In genomic region chr12:117692512-117692911, GRCh38 we compare ENCODE assay signal across 2 cellular contexts.
TF ChIP-seq lines count a peak whose summit lies in the region.

No MANE protein-coding gene starts in this region.

TF ChIP-seq in SK-N-SH treated with all-trans-retinoic acid at 6 μM for 48 hours, 23 proteins besides CTCF, POLR2A, EP300 and RAD21:
- TF ChIP-seq PATZ1 (CRISPR knock-in tag; IDR thresholded peaks at IDR 0.05; ENCODE audit: borderline replicate concordance) (no peak), ZNF8 (CRISPR knock-in tag; IDR thresholded peaks at IDR 0.05) (peak; percentile 87)

TF ChIP-seq in SK-N-SH, 30 proteins besides CTCF, POLR2A, EP300 and RAD21 (continued from another document):
- TF ChIP-seq USF1 (IDR thresholded peaks at IDR 0.05; ENCODE audit: borderline replicate concordance, low read depth), result no peak
- TF ChIP-seq RFX5 (IDR thresholded peaks at IDR 0.05; ENCODE audit: low read length), result no peak
- no peak for TF ChIP-seq REST (IDR thresholded peaks at IDR 0.05; ENCODE audit: low read depth, low read length)
- TF ChIP-seq SIN3A (IDR thresholded peaks at IDR 0.05; ENCODE audit: borderline replicate concordance, low read depth, low read length), result no peak
- TF ChIP-seq NRF1 (IDR thresholded peaks at IDR 0.05; ENCODE audit: low read depth, low read length), result no peak
- TF ChIP-seq, protein P1, sequence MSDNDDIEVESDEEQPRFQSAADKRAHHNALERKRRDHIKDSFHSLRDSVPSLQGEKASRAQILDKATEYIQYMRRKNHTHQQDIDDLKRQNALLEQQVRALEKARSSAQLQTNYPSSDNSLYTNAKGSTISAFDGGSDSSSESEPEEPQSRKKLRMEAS (IDR thresholded peaks at IDR 0.05; ENCODE audit: low read depth), result no peak
